Comparison of ENCODE assay signal across 8 cellular contexts in the genomic region with DNA sequence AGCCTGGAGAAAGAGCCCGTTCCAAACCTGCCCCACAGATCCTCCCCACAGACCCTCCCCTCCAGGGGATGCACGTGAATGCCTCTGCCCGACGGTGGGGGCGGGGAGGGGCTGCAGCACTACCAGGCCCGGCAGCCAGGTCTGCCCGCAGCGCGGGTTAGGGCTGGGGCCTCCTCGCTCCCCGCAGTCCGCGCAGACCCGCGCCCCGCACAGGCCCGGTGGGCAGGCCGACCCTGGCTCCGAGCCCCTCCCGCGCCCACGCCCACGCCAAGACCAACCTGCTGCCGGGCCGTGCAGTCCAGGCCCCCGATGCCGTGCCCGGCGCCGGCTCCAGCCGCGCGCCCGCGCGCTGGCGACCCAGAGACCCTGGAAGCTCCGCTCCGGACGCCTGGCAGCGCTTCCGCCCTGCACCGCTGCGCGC. TPM values are rescaled to one million over a fixed set of nuclear protein-coding genes. Genes with fewer than 3 reads are reported as not detected.
DNase-seq lines count a peak whose midpoint lies in the region; ATAC-seq and TF ChIP-seq lines count a peak whose summit lies in the region.

A gene with protein sequence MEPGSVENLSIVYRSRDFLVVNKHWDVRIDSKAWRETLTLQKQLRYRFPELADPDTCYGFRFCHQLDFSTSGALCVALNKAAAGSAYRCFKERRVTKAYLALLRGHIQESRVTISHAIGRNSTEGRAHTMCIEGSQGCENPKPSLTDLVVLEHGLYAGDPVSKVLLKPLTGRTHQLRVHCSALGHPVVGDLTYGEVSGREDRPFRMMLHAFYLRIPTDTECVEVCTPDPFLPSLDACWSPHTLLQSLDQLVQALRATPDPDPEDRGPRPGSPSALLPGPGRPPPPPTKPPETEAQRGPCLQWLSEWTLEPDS (minus strand): TSS at position 404 of the 421 bp plus-strand sequence. CDS start 644 bp downstream, outside the sequence.

- no peaks in the 10 kb centered on the region for H3K9me3 ChIP-seq in Karpas-422 (ENCODE audit: low read length)

- H3K36me3 Mint-ChIP-seq in chondrocyte (ENCODE audit: low read depth) = peaks cover 3% of the 10 kb centered on the region

- H3K9me3 Mint-ChIP-seq in chondrocyte (ENCODE audit: low read depth) = no peaks in the 10 kb centered on the region

- peak within 1 kb of the TSS; percentile 17 for H3K27ac Mint-ChIP-seq in chondrocyte (ENCODE audit: unreplicated experiment)

- peak; percentile 21 for ATAC-seq in GM19025 (IDR thresholded peaks at IDR 0.05; ENCODE audit: low read depth, unreplicated experiment)

- no peak for TF ChIP-seq CTCF in chondrocyte (IDR thresholded peaks at IDR 0.05)

- H3K4me3 Mint-ChIP-seq in chondrocyte (ENCODE audit: unreplicated experiment) = peak within 1 kb of the TSS; percentile 83

- peaks cover 28% of the 10 kb centered on the region for H3K79me2 ChIP-seq in Karpas-422 (ENCODE audit: low read length)

- H3K36me3 ChIP-seq in Karpas-422 (ENCODE audit: insufficient read depth, low read length) = peaks cover 8% of the 10 kb centered on the region

- no peak for DNase-seq in A172 (ENCODE audit: low spot score)
- DNase-seq in Karpas-422 = peak; percentile 59
- no peak for DNase-seq in chondrocyte (ENCODE audit: low spot score)
- DNase-seq in mucosa of gallbladder (ENCODE audit: low spot score) = no peak
- DNase-seq in SIG-M5 treated with dmso at 0.1 percent for 504 hours (lab: John Stamatoyannopoulos, UW; ENCODE audit: unreplicated experiment) = no peak
- no peak for DNase-seq in AG20443 (ENCODE audit: low spot score)
- no peak for DNase-seq in OCI-M2 (lab: John Stamatoyannopoulos, UW; ENCODE audit: unreplicated experiment)

- H3K4me1 Mint-ChIP-seq in chondrocyte (ENCODE audit: low read depth) = peaks cover 3% of the 10 kb centered on the region

- peaks cover 36% of the 10 kb centered on the region for H3K4me1 ChIP-seq in Karpas-422 (ENCODE audit: low read length)

- no peak within 1 kb of the TSS for H2AFZ ChIP-seq in Karpas-422 (ENCODE audit: low read length)

- peak within 1 kb of the TSS; percentile 45; the same call in 1 of the 2 replicates for H3K27ac ChIP-seq in Karpas-422 (ENCODE audit: low read length)

- H3K9me2 ChIP-seq in Karpas-422 (replicated peaks; ENCODE audit: insufficient read depth, low read length) = no peaks in the 10 kb centered on the region

- peak within 1 kb of the TSS; percentile 97 for H3K4me2 ChIP-seq in Karpas-422 (ENCODE audit: low read depth, low read length, poor library complexity, severe bottlenecking)

- peaks cover 42% of the 10 kb centered on the region; the same call in 1 of the 2 replicates for H4K20me1 ChIP-seq in Karpas-422 (ENCODE audit: insufficient read depth, low read depth, low read length)

- peak within 1 kb of the TSS; percentile 99 for H3K4me3 ChIP-seq in Karpas-422 (ENCODE audit: low read length)

- H3K9ac ChIP-seq in Karpas-422 (ENCODE audit: low read length) = peak within 1 kb of the TSS; percentile 100

- H3K27me3 ChIP-seq in Karpas-422 (ENCODE audit: low read length) = no peaks in the 10 kb centered on the region

- no peaks in the 10 kb centered on the region for H3K27me3 Mint-ChIP-seq in chondrocyte (ENCODE audit: low read depth)

RNA-seq across cellular contexts. Expression of the gene that starts here (rescaled TPM):
- 58.3 and 70.0 TPM in 2 replicates for total RNA-seq in A172 (2014; rRNA removed; shearing (Covaris generic))
- total RNA-seq in Karpas-422 (2014; rRNA removed; shearing (Covaris generic); ENCODE audit: low replicate concordance) = 26.6 and 61.1 TPM in 2 replicates
- total RNA-seq in chondrocyte (17.6 to 21.6 TPM (median 19.6 TPM) in 3 replicates), mucosa of gallbladder (18.5 TPM)
